Comparison of ENCODE assay signal across 15 cellular contexts in genomic region chr2:239438368-239438767, GRCh38. TPM values are rescaled to one million over a fixed set of nuclear protein-coding genes. Genes with fewer than 3 reads are reported as not detected.
DNase-seq lines count a peak whose midpoint lies in the region; ATAC-seq, FAIRE-seq and TF ChIP-seq lines count a peak whose summit lies in the region.
"Had no signal": no experiment of that assay in that cellular context is flagged by ENCODE, and none has a peak within 500 bp of the region (broad histone marks: within the 10 kb centered on the region; RNA-seq: fewer than 3 reads in every experiment).

No MANE protein-coding gene starts in this region.

- peaks cover 0 to 54% (median 21%) of the 10 kb centered on the region in 6 donors for H3K4me1 ChIP-seq in spleen
- H3K4me1 ChIP-seq: BE2C, HAP-1 had no signal

- peaks cover 0 to 15% (median 9%) of the 10 kb centered on the region in 8 donors for H3K9me3 ChIP-seq in spleen
- H3K9me3 ChIP-seq: BE2C, HAP-1 had no signal

- H3K4me1 Mint-ChIP-seq in natural killer cell = peaks cover 41 to 48% of the 10 kb centered on the region in 2 donors
- H3K4me1 Mint-ChIP-seq in natural killer cell treated with Interleukin-12 subunit alpha and Interleukin-12 subunit beta and Interleukin-15 and Interleukin-18, amount 100 ng/mL, for 72 hours (ENCODE audit: low read depth in 2 of 2) = peaks cover 27 to 36% of the 10 kb centered on the region in 2 donors
- H3K4me1 Mint-ChIP-seq in brain = peaks cover 41% of the 10 kb centered on the region

- peak; percentile 90 for FAIRE-seq in frontal cortex (lab: Jason Lieb, UNC)
- FAIRE-seq: GM18507 had no signal

- H3K4me3 Mint-ChIP-seq in natural killer cell (peak overlapping the region; percentile 23), brain (peak overlapping the region in 1 of 5 experiments; percentile 16)
- no peak overlapping the region for H3K4me3 Mint-ChIP-seq in natural killer cell treated with Interleukin-12 subunit alpha and Interleukin-12 subunit beta and Interleukin-15 and Interleukin-18, amount 100 ng/mL, for 72 hours
- H3K4me3 Mint-ChIP-seq: CD4-positive, alpha-beta T cell had no signal

- no peak for TF ChIP-seq CTCF in natural killer cell (IDR thresholded peaks at IDR 0.05)
- TF ChIP-seq CTCF in brain (conservative IDR thresholded peaks at IDR 0.05) = no peak
- TF ChIP-seq CTCF in spleen (IDR thresholded peaks at IDR 0.05 in 8 of 11, conservative IDR thresholded peaks at IDR 0.05 in 3 of 11) = no peak

- H3K36me3 Mint-ChIP-seq in natural killer cell (peaks cover 7% of the 10 kb centered on the region), brain (no peaks in the 10 kb centered on the region)
- H3K36me3 Mint-ChIP-seq in natural killer cell treated with Interleukin-12 subunit alpha and Interleukin-12 subunit beta and Interleukin-15 and Interleukin-18, amount 100 ng/mL, for 72 hours = peaks cover 7% of the 10 kb centered on the region

- peaks cover 5 to 18% of the 10 kb centered on the region in 2 donors for H3K27me3 Mint-ChIP-seq in natural killer cell (ENCODE audit: low read depth in 2 of 2)
- peaks cover 6 to 8% of the 10 kb centered on the region in 2 donors for H3K27me3 Mint-ChIP-seq in natural killer cell treated with Interleukin-12 subunit alpha and Interleukin-12 subunit beta and Interleukin-15 and Interleukin-18, amount 100 ng/mL, for 72 hours
- peaks cover 17% of the 10 kb centered on the region for H3K27me3 Mint-ChIP-seq in brain

- peaks cover 0 to 45% (median 6%) of the 10 kb centered on the region in 7 donors for H3K27me3 ChIP-seq in spleen (replicated peaks in 1 of 7)

- intact Hi-C loops in natural killer cell (cut with micrococcal nuclease) (no loop called here), spleen (cut with DNase I; ENCODE audit: low total_unique reads) (no loop called here)

- DNase-seq in natural killer cell (no peak), frontal cortex (ENCODE audit: low spot score in 2 of 2) (no peak), OCI-M1 (lab: John Stamatoyannopoulos, UW) (no peak), SW480 (ENCODE audit: low spot score) (no peak), spleen (no peak)
- DNase-seq in natural killer cell treated with Interleukin-12 subunit alpha and Interleukin-12 subunit beta and Interleukin-15 and Interleukin-18, amount 100 ng/mL, for 72 hours (ENCODE audit: low spot score) = no peak
- DNase-seq: BE2C; Calu3; CD4-positive, alpha-beta T cell; DMS 273 treated with DMSO at 0.1 percent for 48 hours; GOT3 had no signal

- H3K4me3 ChIP-seq in spleen = no peak overlapping the region
- H3K4me3 ChIP-seq: HAP-1 had no signal

- H3K27ac Mint-ChIP-seq in natural killer cell (no peak overlapping the region), brain (peak overlapping the region in 4 of 5 experiments; percentile 82 to 99 (median 94))
- H3K27ac Mint-ChIP-seq in natural killer cell treated with Interleukin-12 subunit alpha and Interleukin-12 subunit beta and Interleukin-15 and Interleukin-18, amount 100 ng/mL, for 72 hours = no peak overlapping the region
- H3K27ac Mint-ChIP-seq: CD4-positive, alpha-beta T cell had no signal

- H3K9me3 Mint-ChIP-seq in natural killer cell (peaks cover 3 to 5% of the 10 kb centered on the region in 2 donors), brain (peaks cover 10 to 24% (median 16%) of the 10 kb centered on the region in 5 experiments)
- peaks cover 5% of the 10 kb centered on the region for H3K9me3 Mint-ChIP-seq in natural killer cell treated with Interleukin-12 subunit alpha and Interleukin-12 subunit beta and Interleukin-15 and Interleukin-18, amount 100 ng/mL, for 72 hours

- no peak overlapping the region for H3K27ac ChIP-seq in spleen

- H3K36me3 ChIP-seq in spleen = no peaks in the 10 kb centered on the region
- H3K36me3 ChIP-seq: BE2C, HAP-1 had no signal

- ATAC-seq in natural killer cell (no peak), GM21619 (IDR thresholded peaks at IDR 0.05; ENCODE audit: unreplicated experiment) (no peak)
- ATAC-seq in natural killer cell treated with Interleukin-12 subunit alpha and Interleukin-12 subunit beta and Interleukin-15 and Interleukin-18, amount 100 ng/mL, for 72 hours = no peak

- TF ChIP-seq POLR2A in spleen (IDR thresholded peaks at IDR 0.05) = no peak

- 77 to 94% (median 81%) methylated on average over 3 of the region's 3 CpGs for WGBS in spleen, 5 donors

RNA-seq across cellular contexts. Expression of gene HDAC4, which starts 37.5 kb away (rescaled TPM):
- total RNA-seq in natural killer cell (100 to 1,000 TPM in 2 of 3 donors, 10 to 100 TPM in 1; 74.9 to 105 (median 100) TPM), frontal cortex (20.4 TPM), spleen (100 to 1,000 TPM in 2 of 7 donors, 10 to 100 TPM in 5; 58.0 to 122 (median 79.4) TPM)
- 10 to 100 TPM; 22.3 to 48.6 TPM for total RNA-seq in natural killer cell treated with Interleukin-12 subunit alpha and Interleukin-12 subunit beta and Interleukin-15 and Interleukin-18, amount 100 ng/mL, for 72 hours
- polyA plus RNA-seq in brain (ENCODE audit: insufficient read depth, low read depth, low replicate concordance) (8.5 TPM), spleen (10 to 100 TPM in 1 of 3 donors, 1 to 10 TPM in 2; 3.2 to 10.1 (median 3.8) TPM)

Comparison
In these comparisons a context has a peak if more than half of its experiments do, and no peak if none do; other contexts are left out.
1. H3K27ac Mint-ChIP-seq: peak in brain (4 of 5); none in natural killer cell (0 of 2) and natural killer cell treated with Interleukin-12 subunit alpha and Interleukin-12 subunit beta and Interleukin-15 and Interleukin-18, amount 100 ng/mL, for 72 hours (0 of 2).